12 cellular contexts compared by ENCODE assay signal in genomic region chrX:154731881-154732280, GRCh38. TPM values are rescaled to one million over a fixed set of nuclear protein-coding genes. Genes with fewer than 3 reads are reported as not detected.
DNase-seq lines count a peak whose midpoint lies in the region; ATAC-seq and FAIRE-seq lines count a peak whose summit lies in the region.
"Had no signal": no experiment of that assay in that cellular context is flagged by ENCODE, and none has a peak within 500 bp of the region (broad histone marks: within the 10 kb centered on the region; RNA-seq: fewer than 3 reads in every experiment).

No MANE protein-coding gene starts in this region.

- H3K4me1 ChIP-seq in stomach smooth muscle (ENCODE audit: control insufficient read depth, insufficient read depth, low read length), result peaks cover 81% of the 10 kb centered on the region

- peaks cover 3% of the 10 kb centered on the region for H3K9me3 Mint-ChIP-seq in activated CD4-positive, alpha-beta T cell treated with anti-CD3 and anti-CD28 coated beads, Interleukin-2, amount 10 ng/mL, durations not matched to agents 24 days and 14 days
- peaks cover 3% of the 10 kb centered on the region for H3K9me3 Mint-ChIP-seq in activated T-helper 1 cell treated with anti-CD3 and anti-CD28 coated beads, Interleukin-12 subunit alpha, Interleukin-12 subunit beta, Interleukin-2, Interleukin-4 antibody, amounts not matched to agents 30 ng/mL and 10 ng/mL and 1 ng/mL, durations not matched to agents 14 hours and 24 hours and 36 hours
- H3K9me3 Mint-ChIP-seq: IgD-negative memory B cell had no signal

- H3K9ac ChIP-seq in stomach smooth muscle (ENCODE audit: low read length in 2 of 2), result no peak overlapping the region

- peak; percentile 51 for ATAC-seq in left ventricle myocardium superior
- no peak for ATAC-seq in HG03135 (IDR thresholded peaks at IDR 0.05; ENCODE audit: unreplicated experiment)

- intact Hi-C loops in activated CD4-positive, alpha-beta T cell treated with anti-CD3 and anti-CD28 coated beads, Interleukin-2, amount 10 ng/mL, durations not matched to agents 24 days and 14 days (cut with micrococcal nuclease), result no loop called here
- intact Hi-C loops in activated T-helper 1 cell treated with anti-CD3 and anti-CD28 coated beads, Interleukin-12 subunit alpha, Interleukin-12 subunit beta, Interleukin-2, Interleukin-4 antibody, amounts not matched to agents 30 ng/mL and 10 ng/mL and 1 ng/mL, durations not matched to agents 14 hours and 24 hours and 36 hours (cut with micrococcal nuclease), result no loop called here
- intact Hi-C loops in left ventricle myocardium superior (cut with micrococcal nuclease), result no loop called here

- no peak for FAIRE-seq in HTR-8/SVneo (lab: Jason Lieb, UNC)
- FAIRE-seq: A204.1 had no signal

- no peaks in the 10 kb centered on the region for H3K27me3 Mint-ChIP-seq in activated CD4-positive, alpha-beta T cell treated with anti-CD3 and anti-CD28 coated beads, Interleukin-2, amount 10 ng/mL, durations not matched to agents 24 days and 14 days
- no peaks in the 10 kb centered on the region for H3K27me3 Mint-ChIP-seq in activated T-helper 1 cell treated with anti-CD3 and anti-CD28 coated beads, Interleukin-12 subunit alpha, Interleukin-12 subunit beta, Interleukin-2, Interleukin-4 antibody, amounts not matched to agents 30 ng/mL and 10 ng/mL and 1 ng/mL, durations not matched to agents 14 hours and 24 hours and 36 hours (ENCODE audit: insufficient read depth)

- H3K4me3 Mint-ChIP-seq in activated CD4-positive, alpha-beta T cell treated with anti-CD3 and anti-CD28 coated beads, Interleukin-2, amount 10 ng/mL, durations not matched to agents 24 days and 14 days, result no peak overlapping the region
- H3K4me3 Mint-ChIP-seq in activated T-helper 1 cell treated with anti-CD3 and anti-CD28 coated beads, Interleukin-12 subunit alpha, Interleukin-12 subunit beta, Interleukin-2, Interleukin-4 antibody, amounts not matched to agents 30 ng/mL and 10 ng/mL and 1 ng/mL, durations not matched to agents 14 hours and 24 hours and 36 hours, result no peak overlapping the region
- H3K4me3 Mint-ChIP-seq: IgD-negative memory B cell had no signal

- no peak overlapping the region for H3K4me3 ChIP-seq in stomach smooth muscle (ENCODE audit: low read length in 2 of 2)
- H3K4me3 ChIP-seq: ovary, thoracic aorta had no signal

- peaks cover 78% of the 10 kb centered on the region for H3K4me1 Mint-ChIP-seq in activated CD4-positive, alpha-beta T cell treated with anti-CD3 and anti-CD28 coated beads, Interleukin-2, amount 10 ng/mL, durations not matched to agents 24 days and 14 days
- H3K4me1 Mint-ChIP-seq in activated T-helper 1 cell treated with anti-CD3 and anti-CD28 coated beads, Interleukin-12 subunit alpha, Interleukin-12 subunit beta, Interleukin-2, Interleukin-4 antibody, amounts not matched to agents 30 ng/mL and 10 ng/mL and 1 ng/mL, durations not matched to agents 14 hours and 24 hours and 36 hours (ENCODE audit: low read depth), result peaks cover 99% of the 10 kb centered on the region

- no peaks in the 10 kb centered on the region for H3K9me3 ChIP-seq in stomach smooth muscle (ENCODE audit: control insufficient read depth in 2 of 2, low read length in 2 of 2)
- H3K9me3 ChIP-seq: ovary, thoracic aorta had no signal

- H3K36me3 Mint-ChIP-seq in activated CD4-positive, alpha-beta T cell treated with anti-CD3 and anti-CD28 coated beads, Interleukin-2, amount 10 ng/mL, durations not matched to agents 24 days and 14 days (ENCODE audit: low read depth), result peaks cover 10% of the 10 kb centered on the region
- H3K36me3 Mint-ChIP-seq in activated T-helper 1 cell treated with anti-CD3 and anti-CD28 coated beads, Interleukin-12 subunit alpha, Interleukin-12 subunit beta, Interleukin-2, Interleukin-4 antibody, amounts not matched to agents 30 ng/mL and 10 ng/mL and 1 ng/mL, durations not matched to agents 14 hours and 24 hours and 36 hours (ENCODE audit: low read depth), result peaks cover 21% of the 10 kb centered on the region
- H3K36me3 Mint-ChIP-seq: IgD-negative memory B cell had no signal

- peak overlapping the region; percentile 46 for H3K27ac ChIP-seq in stomach smooth muscle (ENCODE audit: low read length)
- H3K27ac ChIP-seq: ovary had no signal

- H3K36me3 ChIP-seq in stomach smooth muscle (ENCODE audit: control insufficient read depth in 2 of 2, insufficient read depth in 2 of 2, low read length in 2 of 2), result no peaks in the 10 kb centered on the region
- H3K36me3 ChIP-seq: ovary, thoracic aorta had no signal

- peaks cover 0 to 8% of the 10 kb centered on the region in 2 donors for H3K27me3 ChIP-seq in stomach smooth muscle (ENCODE audit: control insufficient read depth in 1 of 2, insufficient read depth in 2 of 2, low read length in 2 of 2)
- H3K27me3 ChIP-seq: ovary had no signal

- H3K27ac Mint-ChIP-seq in activated CD4-positive, alpha-beta T cell treated with anti-CD3 and anti-CD28 coated beads, Interleukin-2, amount 10 ng/mL, durations not matched to agents 24 days and 14 days, result no peak overlapping the region
- H3K27ac Mint-ChIP-seq in activated T-helper 1 cell treated with anti-CD3 and anti-CD28 coated beads, Interleukin-12 subunit alpha, Interleukin-12 subunit beta, Interleukin-2, Interleukin-4 antibody, amounts not matched to agents 30 ng/mL and 10 ng/mL and 1 ng/mL, durations not matched to agents 14 hours and 24 hours and 36 hours, result peak overlapping the region; percentile 77
- H3K27ac Mint-ChIP-seq: IgD-negative memory B cell had no signal

- peak; percentile 47 for DNase-seq in activated CD4-positive, alpha-beta T cell treated with anti-CD3 and anti-CD28 coated beads, Interleukin-2, amount 10 ng/mL, durations not matched to agents 24 days and 14 days
- no peak for DNase-seq in activated CD4-positive, alpha-beta T cell treated with anti-CD3 and anti-CD28 coated beads for 4 hours
- no peak for DNase-seq in activated T-helper 1 cell treated with anti-CD3 and anti-CD28 coated beads, Interleukin-12 subunit alpha, Interleukin-12 subunit beta, Interleukin-2, Interleukin-4 antibody, amounts not matched to agents 30 ng/mL and 10 ng/mL and 1 ng/mL, durations not matched to agents 14 hours and 24 hours and 36 hours (ENCODE audit: low spot score)
- no peak for DNase-seq in left ventricle myocardium superior
- no peak for DNase-seq in activated effector memory CD4-positive, alpha-beta T cell treated with Interleukin-2 at 50 U/mL for 16 hours
- no peak for DNase-seq in HTR-8/SVneo (ENCODE audit: insufficient read length, low spot score)
- DNase-seq: ovary had no signal

RNA-seq across cellular contexts. Expression of gene GAB3, which starts 19.0 kb away (rescaled TPM):
- total RNA-seq in activated CD4-positive, alpha-beta T cell treated with anti-CD3 and anti-CD28 coated beads, Interleukin-2, amount 10 ng/mL, durations not matched to agents 24 days and 14 days, result 3.5 and 3.6 TPM in 2 replicates
- total RNA-seq in activated T-helper 1 cell treated with anti-CD3 and anti-CD28 coated beads, Interleukin-12 subunit alpha, Interleukin-12 subunit beta, Interleukin-2, Interleukin-4 antibody, amounts not matched to agents 30 ng/mL and 10 ng/mL and 1 ng/mL, durations not matched to agents 14 hours and 24 hours and 36 hours, result 5.1 TPM in 2 replicates
- total RNA-seq in left ventricle myocardium superior, result 14.1 TPM

RNA-seq across cellular contexts. Expression of gene DKC1, which starts 30.8 kb away (rescaled TPM):
- 183 and 196 TPM in 2 replicates for total RNA-seq in activated CD4-positive, alpha-beta T cell treated with anti-CD3 and anti-CD28 coated beads, Interleukin-2, amount 10 ng/mL, durations not matched to agents 24 days and 14 days
- total RNA-seq in activated T-helper 1 cell treated with anti-CD3 and anti-CD28 coated beads, Interleukin-12 subunit alpha, Interleukin-12 subunit beta, Interleukin-2, Interleukin-4 antibody, amounts not matched to agents 30 ng/mL and 10 ng/mL and 1 ng/mL, durations not matched to agents 14 hours and 24 hours and 36 hours, result 186 and 188 TPM in 2 replicates
- 24.1 TPM for total RNA-seq in left ventricle myocardium superior
